1 cellular context compared by ENCODE assay signal in the genomic region with DNA sequence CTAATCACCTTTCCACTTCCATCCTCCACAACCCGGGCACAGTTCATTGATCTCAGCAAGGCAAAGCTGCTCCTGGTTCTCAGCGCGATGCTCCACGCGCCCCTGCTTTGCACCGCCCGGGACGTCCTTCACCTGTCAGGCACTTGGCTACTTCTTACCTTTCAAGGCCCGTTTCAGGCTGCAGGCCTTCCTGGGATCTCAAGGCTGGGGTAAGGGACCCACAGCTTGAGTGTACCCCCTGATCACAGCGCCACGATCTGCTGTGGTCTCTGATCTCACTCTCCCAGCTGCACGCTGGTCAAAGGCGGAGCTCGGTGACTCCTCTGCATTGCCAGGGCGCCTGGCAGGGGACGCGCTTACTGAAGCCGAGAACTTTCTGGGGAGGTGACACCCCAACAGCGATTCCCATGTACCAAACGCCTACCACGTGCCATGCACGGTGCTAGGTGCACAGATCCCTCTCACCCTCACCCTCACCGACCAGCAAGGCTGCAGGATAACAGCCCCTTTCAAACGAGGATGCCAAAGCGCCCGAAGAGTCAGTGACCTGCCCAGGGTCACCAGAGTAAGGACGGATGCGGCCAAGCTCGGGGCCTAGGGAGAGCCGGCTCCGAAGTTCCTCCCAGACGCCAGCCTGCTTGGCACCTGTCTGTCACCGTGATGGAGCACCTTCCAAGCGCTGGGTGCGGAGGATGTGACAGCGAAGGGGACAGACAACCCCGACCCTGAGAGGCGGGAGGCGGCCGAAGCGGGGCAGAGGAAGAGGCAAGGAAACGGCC.
A peak's percentile ranks its signal among the peaks of the same experiment; 100 is the strongest.
TF ChIP-seq lines count a peak whose summit lies in the region.

No MANE protein-coding gene starts in this region.

TF ChIP-seq in HepG2, 621 proteins besides CTCF, POLR2A, EP300 and RAD21 (continued from another document and continues in another):
- peak; percentile 80; the same call in 1 of the 2 replicates for TF ChIP-seq TMF1 (CRISPR knock-in tag; IDR thresholded peaks at IDR 0.05; ENCODE audit: low read depth)
- TF ChIP-seq NFIB (CRISPR knock-in tag; IDR thresholded peaks at IDR 0.05; ENCODE audit: borderline replicate concordance), result no peak
- TF ChIP-seq, protein P1, sequence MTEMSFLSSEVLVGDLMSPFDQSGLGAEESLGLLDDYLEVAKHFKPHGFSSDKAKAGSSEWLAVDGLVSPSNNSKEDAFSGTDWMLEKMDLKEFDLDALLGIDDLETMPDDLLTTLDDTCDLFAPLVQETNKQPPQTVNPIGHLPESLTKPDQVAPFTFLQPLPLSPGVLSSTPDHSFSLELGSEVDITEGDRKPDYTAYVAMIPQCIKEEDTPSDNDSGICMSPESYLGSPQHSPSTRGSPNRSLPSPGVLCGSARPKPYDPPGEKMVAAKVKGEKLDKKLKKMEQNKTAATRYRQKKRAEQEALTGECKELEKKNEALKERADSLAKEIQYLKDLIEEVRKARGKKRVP (CRISPR knock-in tag; IDR thresholded peaks at IDR 0.05), result no peak
- TF ChIP-seq ZNF451 (CRISPR knock-in tag; IDR thresholded peaks at IDR 0.05), result no peak
- TF ChIP-seq HNRNPUL1 (IDR thresholded peaks at IDR 0.05; ENCODE audit: low read depth, low read length), result no peak
- TF ChIP-seq NFATC3 (CRISPR knock-in tag; IDR thresholded peaks at IDR 0.05), result no peak
- no peak for TF ChIP-seq SP2 (CRISPR knock-in tag; IDR thresholded peaks at IDR 0.05)
- TF ChIP-seq ZSCAN20 (CRISPR knock-in tag; IDR thresholded peaks at IDR 0.05; ENCODE audit: borderline replicate concordance), result no peak
- no peak for TF ChIP-seq BCLAF1 (IDR thresholded peaks at IDR 0.05)
- TF ChIP-seq JDP2 (CRISPR knock-in tag; IDR thresholded peaks at IDR 0.05; ENCODE audit: borderline replicate concordance), result no peak
- TF ChIP-seq STAG1 (CRISPR knock-in tag; IDR thresholded peaks at IDR 0.05), result 0 out of 2 replicates have a peak, but pooled peaks have one; percentile 33
- peak; percentile 18; the same call in 1 of the 2 replicates for TF ChIP-seq KDM4B (CRISPR knock-in tag; IDR thresholded peaks at IDR 0.05)
- no peak for TF ChIP-seq POLR2AphosphoS2 (IDR thresholded peaks at IDR 0.05; ENCODE audit: low read depth, low read length)
- TF ChIP-seq RFXANK (CRISPR knock-in tag; IDR thresholded peaks at IDR 0.05), result no peak
- TF ChIP-seq, protein P2, sequence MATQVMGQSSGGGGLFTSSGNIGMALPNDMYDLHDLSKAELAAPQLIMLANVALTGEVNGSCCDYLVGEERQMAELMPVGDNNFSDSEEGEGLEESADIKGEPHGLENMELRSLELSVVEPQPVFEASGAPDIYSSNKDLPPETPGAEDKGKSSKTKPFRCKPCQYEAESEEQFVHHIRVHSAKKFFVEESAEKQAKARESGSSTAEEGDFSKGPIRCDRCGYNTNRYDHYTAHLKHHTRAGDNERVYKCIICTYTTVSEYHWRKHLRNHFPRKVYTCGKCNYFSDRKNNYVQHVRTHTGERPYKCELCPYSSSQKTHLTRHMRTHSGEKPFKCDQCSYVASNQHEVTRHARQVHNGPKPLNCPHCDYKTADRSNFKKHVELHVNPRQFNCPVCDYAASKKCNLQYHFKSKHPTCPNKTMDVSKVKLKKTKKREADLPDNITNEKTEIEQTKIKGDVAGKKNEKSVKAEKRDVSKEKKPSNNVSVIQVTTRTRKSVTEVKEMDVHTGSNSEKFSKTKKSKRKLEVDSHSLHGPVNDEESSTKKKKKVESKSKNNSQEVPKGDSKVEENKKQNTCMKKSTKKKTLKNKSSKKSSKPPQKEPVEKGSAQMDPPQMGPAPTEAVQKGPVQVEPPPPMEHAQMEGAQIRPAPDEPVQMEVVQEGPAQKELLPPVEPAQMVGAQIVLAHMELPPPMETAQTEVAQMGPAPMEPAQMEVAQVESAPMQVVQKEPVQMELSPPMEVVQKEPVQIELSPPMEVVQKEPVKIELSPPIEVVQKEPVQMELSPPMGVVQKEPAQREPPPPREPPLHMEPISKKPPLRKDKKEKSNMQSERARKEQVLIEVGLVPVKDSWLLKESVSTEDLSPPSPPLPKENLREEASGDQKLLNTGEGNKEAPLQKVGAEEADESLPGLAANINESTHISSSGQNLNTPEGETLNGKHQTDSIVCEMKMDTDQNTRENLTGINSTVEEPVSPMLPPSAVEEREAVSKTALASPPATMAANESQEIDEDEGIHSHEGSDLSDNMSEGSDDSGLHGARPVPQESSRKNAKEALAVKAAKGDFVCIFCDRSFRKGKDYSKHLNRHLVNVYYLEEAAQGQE (IDR thresholded peaks at IDR 0.05; ENCODE audit: borderline replicate concordance in 1 of 2, low read depth in 1 of 2, low read length in 2 of 2), result no peak
- TF ChIP-seq, protein P3, sequence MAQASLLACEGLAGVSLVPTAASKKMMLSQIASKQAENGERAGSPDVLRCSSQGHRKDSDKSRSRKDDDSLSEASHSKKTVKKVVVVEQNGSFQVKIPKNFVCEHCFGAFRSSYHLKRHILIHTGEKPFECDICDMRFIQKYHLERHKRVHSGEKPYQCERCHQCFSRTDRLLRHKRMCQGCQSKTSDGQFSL (CRISPR knock-in tag; IDR thresholded peaks at IDR 0.05), result no peak
- peak; percentile 24; the same call in 1 of the 2 replicates for TF ChIP-seq RXRB (CRISPR knock-in tag; IDR thresholded peaks at IDR 0.05; ENCODE audit: borderline replicate concordance)
- no peak; the same call in 1 of the 2 replicates for TF ChIP-seq ZNF724P (CRISPR knock-in tag; IDR thresholded peaks at IDR 0.05; ENCODE audit: borderline replicate concordance)
- no peak for TF ChIP-seq CHD2 (IDR thresholded peaks at IDR 0.05; ENCODE audit: low read depth, low read length)
- TF ChIP-seq FOXM1 (CRISPR knock-in tag; IDR thresholded peaks at IDR 0.05), result no peak
- no peak for TF ChIP-seq ZNF337 (CRISPR knock-in tag; IDR thresholded peaks at IDR 0.05; ENCODE audit: borderline replicate concordance, low read depth)
- TF ChIP-seq ZBTB44 (CRISPR knock-in tag; IDR thresholded peaks at IDR 0.05), result no peak
- no peak for TF ChIP-seq FOXA1 (IDR thresholded peaks at IDR 0.05)
- no peak for TF ChIP-seq FOXA1 (CRISPR knock-in tag; IDR thresholded peaks at IDR 0.05)
- TF ChIP-seq ZNF160 (CRISPR knock-in tag; IDR thresholded peaks at IDR 0.05), result no peak
- peak; percentile 9; the same call in 1 of the 2 replicates for TF ChIP-seq PATZ1 (CRISPR knock-in tag; IDR thresholded peaks at IDR 0.05)
- TF ChIP-seq, protein P4, sequence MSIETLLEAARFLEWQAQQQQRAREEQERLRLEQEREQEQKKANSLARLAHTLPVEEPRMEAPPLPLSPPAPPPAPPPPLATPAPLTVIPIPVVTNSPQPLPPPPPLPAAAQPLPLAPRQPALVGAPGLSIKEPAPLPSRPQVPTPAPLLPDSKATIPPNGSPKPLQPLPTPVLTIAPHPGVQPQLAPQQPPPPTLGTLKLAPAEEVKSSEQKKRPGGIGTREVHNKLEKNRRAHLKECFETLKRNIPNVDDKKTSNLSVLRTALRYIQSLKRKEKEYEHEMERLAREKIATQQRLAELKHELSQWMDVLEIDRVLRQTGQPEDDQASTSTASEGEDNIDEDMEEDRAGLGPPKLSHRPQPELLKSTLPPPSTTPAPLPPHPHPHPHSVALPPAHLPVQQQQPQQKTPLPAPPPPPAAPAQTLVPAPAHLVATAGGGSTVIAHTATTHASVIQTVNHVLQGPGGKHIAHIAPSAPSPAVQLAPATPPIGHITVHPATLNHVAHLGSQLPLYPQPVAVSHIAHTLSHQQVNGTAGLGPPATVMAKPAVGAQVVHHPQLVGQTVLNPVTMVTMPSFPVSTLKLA (IDR thresholded peaks at IDR 0.05), result no peak
- TF ChIP-seq TCF7L2 (IDR thresholded peaks at IDR 0.05; ENCODE audit: low read depth, low read length), result no peak
- no peak for TF ChIP-seq TRAFD1 (CRISPR knock-in tag; IDR thresholded peaks at IDR 0.05; ENCODE audit: borderline replicate concordance)
- TF ChIP-seq NR2F1 (CRISPR knock-in tag; IDR thresholded peaks at IDR 0.05), result no peak
- TF ChIP-seq ZNF7 (CRISPR knock-in tag; IDR thresholded peaks at IDR 0.05), result no peak
- peak; percentile 77 for TF ChIP-seq ZNF280D (CRISPR knock-in tag; IDR thresholded peaks at IDR 0.05)
- TF ChIP-seq SRY (CRISPR knock-in tag; IDR thresholded peaks at IDR 0.05), result peak; percentile 87
- TF ChIP-seq, protein P5, sequence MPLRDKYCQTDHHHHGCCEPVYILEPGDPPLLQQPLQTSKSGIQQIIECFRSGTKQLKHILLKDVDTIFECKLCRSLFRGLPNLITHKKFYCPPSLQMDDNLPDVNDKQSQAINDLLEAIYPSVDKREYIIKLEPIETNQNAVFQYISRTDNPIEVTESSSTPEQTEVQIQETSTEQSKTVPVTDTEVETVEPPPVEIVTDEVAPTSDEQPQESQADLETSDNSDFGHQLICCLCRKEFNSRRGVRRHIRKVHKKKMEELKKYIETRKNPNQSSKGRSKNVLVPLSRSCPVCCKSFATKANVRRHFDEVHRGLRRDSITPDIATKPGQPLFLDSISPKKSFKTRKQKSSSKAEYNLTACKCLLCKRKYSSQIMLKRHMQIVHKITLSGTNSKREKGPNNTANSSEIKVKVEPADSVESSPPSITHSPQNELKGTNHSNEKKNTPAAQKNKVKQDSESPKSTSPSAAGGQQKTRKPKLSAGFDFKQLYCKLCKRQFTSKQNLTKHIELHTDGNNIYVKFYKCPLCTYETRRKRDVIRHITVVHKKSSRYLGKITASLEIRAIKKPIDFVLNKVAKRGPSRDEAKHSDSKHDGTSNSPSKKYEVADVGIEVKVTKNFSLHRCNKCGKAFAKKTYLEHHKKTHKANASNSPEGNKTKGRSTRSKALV (CRISPR knock-in tag; IDR thresholded peaks at IDR 0.05), result peak; percentile 89; the same call in 1 of the 2 replicates
- TF ChIP-seq DR1 (CRISPR knock-in tag; IDR thresholded peaks at IDR 0.05), result no peak
